8 cellular contexts compared by ENCODE assay signal in genomic region chr14:30980106-30980704, GRCh38. TPM values are rescaled to one million over a fixed set of nuclear protein-coding genes. Genes with fewer than 3 reads are reported as not detected.
DNase-seq lines count a peak whose midpoint lies in the region; ATAC-seq, FAIRE-seq and TF ChIP-seq lines count a peak whose summit lies in the region.
"Not testable (repeated sequence)": the region's sequence is repeated elsewhere in the genome, so short reads cannot be mapped to it uniquely, and the experiment has no call there.

No MANE protein-coding gene starts in this region.

- not testable (repeated sequence) for H3K36me3 ChIP-seq in GM12878 (ENCODE audit: control insufficient read depth in 2 of 2, insufficient read depth in 2 of 2, low read length in 1 of 2); upper lobe of right lung

- RAD21 ChIA-PET in GM12878 (lab: Charles Lee; ENCODE audit: unreplicated experiment): interaction anchor here (0.9 to 5.1 kb wide), 10 partner anchors 10 to 380 kb away, joined by 3 to 41 read pairs (median 4); no protein-coding TSS in a partner anchor

- H3K4me3 Mint-ChIP-seq in osteocyte (ENCODE audit: unreplicated experiment): not testable (repeated sequence)

- peaks cover 16% of the 10 kb centered on the region for H3K4me1 Mint-ChIP-seq in osteocyte (ENCODE audit: unreplicated experiment)

- not testable (repeated sequence) for H3K9me3 Mint-ChIP-seq in osteocyte (ENCODE audit: unreplicated experiment)

- H3K36me3 Mint-ChIP-seq in osteocyte (ENCODE audit: unreplicated experiment): not testable (repeated sequence)

- in situ Hi-C loops in GM12878 (cut with MboI): loop anchor here (5.0 kb wide), 1 partner anchor 102 kb away; no protein-coding TSS in a partner anchor

- H3K9me3 ChIP-seq in GM12878 (replicated peaks; ENCODE audit: control insufficient read depth, insufficient read depth, low read length); upper lobe of right lung: not testable (repeated sequence)

- CTCF ChIA-PET in GM12878 (lab: Yijun Ruan, JAX): interaction anchor here (0.6 to 8.1 kb wide), 18 partner anchors 11 to 1507 kb away, joined by 3 to 97 read pairs (median 4); partner anchors contain the start of genes AP4S1 and STRN3

- TF ChIP-seq POLR2A in GM12878 (IDR thresholded peaks at IDR 0.05; ENCODE audit: low read depth, low read length): not testable (repeated sequence)

- intact Hi-C loops in GM12878 (cut with micrococcal nuclease; ENCODE audit: unreplicated experiment) (loop anchor here (1.0 kb wide), 1 partner anchor 102 kb away; no protein-coding TSS in a partner anchor), Right ventricle myocardium superior (cut with DNase I) (loop anchor here (2.0 kb wide), 1 partner anchor 99 kb away; no protein-coding TSS in a partner anchor), upper lobe of right lung (cut with DNase I) (loop anchor here (10.0 kb wide), 1 partner anchor 105 kb away; no protein-coding TSS in a partner anchor)

- TF ChIP-seq EP300 in GM12878 (IDR thresholded peaks at IDR 0.05; ENCODE audit: borderline replicate concordance in 1 of 2, control insufficient read depth in 1 of 2, low read depth in 2 of 2, low read length in 2 of 2): not testable (repeated sequence)

- peak; percentile 74 for TF ChIP-seq RAD21 in GM12878 (IDR thresholded peaks at IDR 0.05; ENCODE audit: insufficient read depth, low read depth, low read length)

- H3K9ac ChIP-seq in GM12878 (ENCODE audit: control insufficient read depth, insufficient read depth, low read length): not testable (repeated sequence)

- not testable (repeated sequence) for H3K27me3 Mint-ChIP-seq in osteocyte (ENCODE audit: unreplicated experiment)

- peak; percentile 84 for FAIRE-seq in GM12878 (lab: Jason Lieb, UNC)

- H3K27me3 ChIP-seq in GM12878 (replicated peaks in 1 of 2; ENCODE audit: control insufficient read depth in 2 of 2, insufficient read depth in 2 of 2, low read length in 1 of 2); upper lobe of right lung: not testable (repeated sequence)

- H3K79me2 ChIP-seq in GM12878 (ENCODE audit: control insufficient read depth, insufficient read depth, low read length): peaks cover 31% of the 10 kb centered on the region

- ATAC-seq in HG03175 (IDR thresholded peaks at IDR 0.05; ENCODE audit: unreplicated experiment) (peak; percentile 77), GM12878 (peak; percentile 86), Right ventricle myocardium superior (ENCODE audit: poor library complexity) (peak; percentile 76), upper lobe of right lung (peak; percentile 91)

- not testable (repeated sequence) for BruUV-seq in GM12878 (replicated peaks; lab: Mats Ljungman, UMichigan)

- TF ChIP-seq CTCF in GM12878 (IDR thresholded peaks at IDR 0.05 in 2 of 3, conservative IDR thresholded peaks at IDR 0.05 in 1 of 3; ENCODE audit: control insufficient read depth in 2 of 3, extremely low read depth in 1 of 3, insufficient read depth in 1 of 3, low read depth in 3 of 3, low read length in 3 of 3) (peak; percentile 53 to 63 (median 57); a peak in 5 of 6 replicates), osteocyte (IDR thresholded peaks at IDR 0.05) (peak; percentile 71), upper lobe of right lung (IDR thresholded peaks at IDR 0.05) (peak; percentile 64)

- not testable (repeated sequence) for H3K27ac ChIP-seq in GM12878 (ENCODE audit: control insufficient read depth, insufficient read depth); upper lobe of right lung

- not testable (repeated sequence) for H3K4me3 ChIP-seq in GM12878, upper lobe of right lung

- H3K4me1 ChIP-seq in GM12878 (ENCODE audit: control insufficient read depth, insufficient read depth, low read length): not testable (repeated sequence)
- H3K4me1 ChIP-seq in upper lobe of right lung: peaks cover 15% of the 10 kb centered on the region

- peak overlapping the region; percentile 71 for H3K27ac Mint-ChIP-seq in osteocyte (ENCODE audit: unreplicated experiment)

- H4K20me1 ChIP-seq in GM12878 (ENCODE audit: control insufficient read depth, insufficient read depth): not testable (repeated sequence)

- WGBS in GM12878 (ENCODE audit: insufficient coverage, insufficient replicate concordance, low lambda C conversion rate, missing lambda C conversion rate): 51% methylated on average over 13 of the region's 13 CpGs

- peak; percentile 75 for DNase-seq in GM03348 (ENCODE audit: low spot score)
- DNase-seq in NCI-H2171 (lab: John Stamatoyannopoulos, UW): peak; percentile 30
- DNase-seq in T-helper 2 cell: peak in 3 of 5 experiments; percentile 10 to 76 (median 28)
- DNase-seq in GM12878 (ENCODE audit: low read depth, low spot score): peak; percentile 19
- not testable (repeated sequence) for DNase-seq in Right ventricle myocardium superior; osteocyte (ENCODE audit: extremely low spot score, unreplicated experiment); upper lobe of right lung

- SMC1A ChIA-PET in GM12878 (lab: Charles Lee; ENCODE audit: uncharacterized antibody, unreplicated experiment): interaction anchor here (0.7 to 3.8 kb wide), 11 partner anchors 8 to 120 kb away, joined by 3 to 23 read pairs (median 4); no protein-coding TSS in a partner anchor

- H3K4me2 ChIP-seq in GM12878 (ENCODE audit: control insufficient read depth, insufficient read depth): not testable (repeated sequence)

- POLR2A ChIA-PET in GM12878 (lab: Charles Lee): not testable (repeated sequence)

- not testable (repeated sequence) for H2AFZ ChIP-seq in GM12878 (ENCODE audit: control insufficient read depth, low read depth, low read length)

TF ChIP-seq in GM12878, 131 proteins besides CTCF, POLR2A, EP300 and RAD21:
- TF ChIP-seq MLLT1 (IDR thresholded peaks at IDR 0.05) (peak; percentile 73), ZNF384 (IDR thresholded peaks at IDR 0.05; ENCODE audit: borderline replicate concordance, low read depth, low read length) (peak; percentile 14; the same call in 1 of the 2 replicates), SMC3 (IDR thresholded peaks at IDR 0.05; ENCODE audit: borderline replicate concordance, low read length) (peak; percentile 55; the same call in 1 of the 2 replicates), FOXK2 (IDR thresholded peaks at IDR 0.05) (peak; percentile 34; the same call in 1 of the 2 replicates)
TF ChIP-seq in GM12878: peak in this region for 4; not testable (repeated sequence) for 127.

RNA-seq across cellular contexts. Expression of gene AP4S1, which starts 45.2 kb away (rescaled TPM):
- 7.1 and 10.2 TPM in 2 replicates for total RNA-seq in GM12878 (2013; cell fraction: nucleolus; rRNA removed)
- total RNA-seq in GM12878 (2014; rRNA removed): 4.3 and 5.1 TPM in 2 replicates
- 6.3 and 6.5 TPM in 2 replicates for total RNA-seq in GM12878 (2014; rRNA removed; fragmentation: Illumina TruSeq; extraction: Trizol)
- total RNA-seq in GM12878 (2021): 3.8 and 5.5 TPM in 2 replicates
- polyA plus RNA-seq in GM12878 (2011; ENCODE audit: low read depth): 2.4 TPM
- polyA plus RNA-seq in GM12878 (2011; rRNA removed): 3.6 and 6.9 TPM in 2 replicates
- polyA plus RNA-seq in GM12878 (2011; cell fraction: cytosol; rRNA removed): 1.1 and 1.5 TPM in 2 replicates
- polyA plus RNA-seq in GM12878 (2011; cell fraction: nucleus; rRNA removed): 1.2 and 1.4 TPM in 2 replicates
- 2.4 and 4.5 TPM in 2 replicates for polyA plus RNA-seq in GM12878 (2012)
- polyA plus RNA-seq in GM12878 (2014; fragmentation: Illumina TruSeq; extraction: Trizol): 5.6 and 8.1 TPM in 2 replicates
- polyA plus RNA-seq in GM12878 (2014; fragmentation: Nextera tagmentation; extraction: Ambion mirVana): 1 to 10 TPM; 5.3 to 5.7 TPM
- 2.9 and 6.3 TPM in 2 replicates for polyA plus RNA-seq in GM12878 (2014; rRNA removed)
- polyA plus RNA-seq in GM12878 (2016; fragmentation: Nextera tagmentation; extraction: Ambion mirVana): 1 to 10 TPM; 8.8 to 9.0 TPM
- polyA minus RNA-seq in GM12878 (2011; rRNA and poly(A)+ RNA removed): 2.3 and 4.2 TPM in 2 replicates
- 0.27 and 2.2 TPM in 2 replicates for polyA minus RNA-seq in GM12878 (2011; cell fraction: cytosol; rRNA and poly(A)+ RNA removed)
- polyA minus RNA-seq in GM12878 (2011; cell fraction: nucleus; rRNA and poly(A)+ RNA removed): 1.1 and 4.3 TPM in 2 replicates
- total RNA-seq in Right ventricle myocardium superior: 6.7 TPM
- total RNA-seq in osteocyte: 5.2 and 6.3 TPM in 2 replicates
- total RNA-seq in upper lobe of right lung: 7.1 TPM

RNA-seq across cellular contexts. Expression of gene STRN3, which starts 46.0 kb away (rescaled TPM):
- 70.4 and 72.0 TPM in 2 replicates for total RNA-seq in GM12878 (2013; cell fraction: nucleolus; rRNA removed)
- 17.9 and 21.8 TPM in 2 replicates for total RNA-seq in GM12878 (2014; rRNA removed)
- 27.9 and 28.0 TPM in 2 replicates for total RNA-seq in GM12878 (2014; rRNA removed; fragmentation: Illumina TruSeq; extraction: Trizol)
- 17.0 and 17.4 TPM in 2 replicates for total RNA-seq in GM12878 (2021)
- polyA plus RNA-seq in GM12878 (2011; ENCODE audit: low read depth): 3.2 TPM
- 17.8 and 29.9 TPM in 2 replicates for polyA plus RNA-seq in GM12878 (2011; rRNA removed)
- polyA plus RNA-seq in GM12878 (2011; cell fraction: cytosol; rRNA removed): 6.6 and 7.2 TPM in 2 replicates
- 17.3 and 20.1 TPM in 2 replicates for polyA plus RNA-seq in GM12878 (2011; cell fraction: nucleus; rRNA removed)
- 5.7 and 9.2 TPM in 2 replicates for polyA plus RNA-seq in GM12878 (2012)
- polyA plus RNA-seq in GM12878 (2014; fragmentation: Illumina TruSeq; extraction: Trizol): 12.3 and 16.5 TPM in 2 replicates
- 10 to 100 TPM in 1 of 2 experiments, 1 to 10 TPM in 1; 7.8 to 14.0 TPM for polyA plus RNA-seq in GM12878 (2014; fragmentation: Nextera tagmentation; extraction: Ambion mirVana)
- polyA plus RNA-seq in GM12878 (2014; rRNA removed): 9.2 and 12.3 TPM in 2 replicates
- 10 to 100 TPM; 13.2 to 14.3 TPM for polyA plus RNA-seq in GM12878 (2016; fragmentation: Nextera tagmentation; extraction: Ambion mirVana)
- 23.0 and 45.6 TPM in 2 replicates for polyA minus RNA-seq in GM12878 (2011; rRNA and poly(A)+ RNA removed)
- 8.6 and 12.4 TPM in 2 replicates for polyA minus RNA-seq in GM12878 (2011; cell fraction: cytosol; rRNA and poly(A)+ RNA removed)
- 21.3 and 38.5 TPM in 2 replicates for polyA minus RNA-seq in GM12878 (2011; cell fraction: nucleus; rRNA and poly(A)+ RNA removed)
- total RNA-seq in Right ventricle myocardium superior: 45.1 TPM
- 38.7 and 40.4 TPM in 2 replicates for total RNA-seq in osteocyte
- total RNA-seq in upper lobe of right lung: 35.0 TPM
